20 cellular contexts compared by ENCODE assay signal in genomic region chr17:41725134-41725533, GRCh38. TPM values are rescaled to one million over a fixed set of nuclear protein-coding genes. Genes with fewer than 3 reads are reported as not detected.
DNase-seq lines count a peak whose midpoint lies in the region; TF ChIP-seq lines count a peak whose summit lies in the region.
"Had no signal": no experiment of that assay in that cellular context is flagged by ENCODE, and none has a peak within 500 bp of the region (broad histone marks: within the 10 kb centered on the region; RNA-seq: fewer than 3 reads in every experiment).

No MANE protein-coding gene starts in this region.

- no peak overlapping the region for H2BK12ac ChIP-seq in H9 (ENCODE audit: insufficient read length, low read depth, low read length)
- H2BK12ac ChIP-seq in neuronal stem cell (ENCODE audit: low read length), result no peak overlapping the region

- no peaks in the 10 kb centered on the region for H3K79me1 ChIP-seq in H9 (ENCODE audit: insufficient read depth, low read depth, low read length, poor library complexity, severe bottlenecking)
- H3K79me1 ChIP-seq in neuronal stem cell (ENCODE audit: low read depth, low read length), result no peaks in the 10 kb centered on the region

- H4K91ac ChIP-seq in H9 (ENCODE audit: insufficient read length, low read depth, low read length), result no peak overlapping the region
- H4K91ac ChIP-seq in neuronal stem cell (ENCODE audit: low read depth, low read length, poor library complexity), result no peak overlapping the region

- in situ Hi-C loops in brain microvascular endothelial cell (cut with HindIII; ENCODE audit: low pct_ligation_motif_present, low sequenced_read_pairs), result no loop called here

- no peaks in the 10 kb centered on the region for H3F3A ChIP-seq in neural progenitor cell (ENCODE audit: low read depth)

- peaks cover 0 to 2% of the 10 kb centered on the region in 2 experiments; a peak in 1 of 5 replicates for H3K9me3 Mint-ChIP-seq in H9
- no peaks in the 10 kb centered on the region for H3K9me3 Mint-ChIP-seq in neural progenitor cell

- no peak for TF ChIP-seq EP300 in ovary (IDR thresholded peaks at IDR 0.05)

- H3K4me2 ChIP-seq in H9 (ENCODE audit: insufficient read depth, insufficient read length, low read length) (no peak overlapping the region), osteoblast (ENCODE audit: insufficient read depth, low read length) (no peak overlapping the region), neural progenitor cell (no peak overlapping the region), neuronal stem cell (ENCODE audit: insufficient read depth, low read length, poor library complexity, severe bottlenecking) (no peak overlapping the region)

- H3K27ac ChIP-seq in H9 (ENCODE audit: insufficient read length, low read depth, low read length) (no peak overlapping the region), brain microvascular endothelial cell (no peak overlapping the region), osteoblast (ENCODE audit: low read depth, low read length) (no peak overlapping the region), neural progenitor cell (no peak overlapping the region), neuronal stem cell (replicated peaks; ENCODE audit: low read length) (no peak overlapping the region), ovary (no peak overlapping the region)
- H3K27ac ChIP-seq: 22Rv1 had no signal

- H4K5ac ChIP-seq in H9 (ENCODE audit: insufficient read length, low read depth, low read length), result no peak overlapping the region

- no peaks in the 10 kb centered on the region for H3K27me3 ChIP-seq in H9 (ENCODE audit: insufficient read depth, low read length)
- H3K27me3 ChIP-seq in brain microvascular endothelial cell (replicated peaks), result peaks cover under 1% of the 10 kb centered on the region
- no peaks in the 10 kb centered on the region for H3K27me3 ChIP-seq in osteoblast (ENCODE audit: insufficient read depth, low read length)
- no peaks in the 10 kb centered on the region for H3K27me3 ChIP-seq in neural progenitor cell
- no peaks in the 10 kb centered on the region for H3K27me3 ChIP-seq in neuronal stem cell (ENCODE audit: control insufficient read depth in 3 of 3, insufficient read depth in 3 of 3, low read depth in 1 of 3, low read length in 3 of 3)
- no peaks in the 10 kb centered on the region for H3K27me3 ChIP-seq in ovary

- no CpG with 5 or more reads among the region's 5 CpGs for WGBS in H9 (ENCODE audit: extremely low coverage, insufficient read length, low lambda C conversion rate)
- no CpG with 5 or more reads among the region's 5 CpGs for WGBS in neuronal stem cell (ENCODE audit: extremely low coverage in 2 of 2, insufficient read length in 2 of 2, insufficient replicate concordance in 1 of 2), 2 donors
- WGBS in ovary, 3 donors, result 74 to 90% (median 86%) methylated on average over 5 of the region's 5 CpGs

- H3K79me2 ChIP-seq in H9 (ENCODE audit: insufficient read depth, low read length), result no peaks in the 10 kb centered on the region
- H3K79me2 ChIP-seq in osteoblast (ENCODE audit: insufficient read depth, low read length), result no peaks in the 10 kb centered on the region
- no peaks in the 10 kb centered on the region for H3K79me2 ChIP-seq in neural progenitor cell (ENCODE audit: low read depth)

- TF ChIP-seq CTCF in H9 (conservative IDR thresholded peaks at IDR 0.05) (peak; percentile 21; the same call in 1 of the 3 replicates), brain microvascular endothelial cell (IDR thresholded peaks at IDR 0.05; ENCODE audit: low read depth, low read length, missing control alignments) (peak; percentile 7), osteoblast (IDR thresholded peaks at IDR 0.05; ENCODE audit: extremely low read depth, low read depth, low read length) (no peak), neural progenitor cell (IDR thresholded peaks at IDR 0.05) (no peak), ovary (IDR thresholded peaks at IDR 0.05) (no peak)

- no peak overlapping the region for H2AFZ ChIP-seq in H9 (ENCODE audit: low read length)
- H2AFZ ChIP-seq in osteoblast (ENCODE audit: low read length), result no peak overlapping the region
- no peak overlapping the region for H2AFZ ChIP-seq in neural progenitor cell (replicated peaks)
- H2AFZ ChIP-seq in neuronal stem cell (ENCODE audit: low read length), result no peak overlapping the region

- H3K27ac Mint-ChIP-seq in H9 (peak overlapping the region in 1 of 3 experiments; percentile 34; a peak in 1 of 7 replicates), neural progenitor cell (no peak overlapping the region)

- H3K9ac ChIP-seq in H9 (ENCODE audit: extremely low read depth, insufficient read length, low read length) (no peak overlapping the region), neural progenitor cell (no peak overlapping the region), neuronal stem cell (ENCODE audit: low read depth, low read length, poor library complexity) (no peak overlapping the region)

- H3K14ac ChIP-seq in H9 (ENCODE audit: insufficient read depth, low read length), result no peak overlapping the region
- no peak overlapping the region for H3K14ac ChIP-seq in neuronal stem cell (ENCODE audit: low read length)

- H3K56ac ChIP-seq in H9 (ENCODE audit: insufficient read length, low read depth, low read length), result no peak overlapping the region

- H4K20me1 ChIP-seq in H9 (ENCODE audit: control insufficient read depth, insufficient read depth, insufficient read length) (peaks cover 2% of the 10 kb centered on the region), osteoblast (ENCODE audit: insufficient read depth, low read length) (no peaks in the 10 kb centered on the region), neural progenitor cell (ENCODE audit: low read depth) (no peaks in the 10 kb centered on the region)

- no peak overlapping the region for H4K8ac ChIP-seq in H9 (replicated peaks; ENCODE audit: insufficient read length, low read depth, low read length)
- H4K8ac ChIP-seq in neuronal stem cell (ENCODE audit: low read depth, low read length), result no peak overlapping the region

- no peaks in the 10 kb centered on the region for H3K36me3 ChIP-seq in brain microvascular endothelial cell (replicated peaks)
- H3K36me3 ChIP-seq in osteoblast (ENCODE audit: insufficient read depth, low read length), result no peaks in the 10 kb centered on the region
- no peaks in the 10 kb centered on the region for H3K36me3 ChIP-seq in neural progenitor cell
- no peaks in the 10 kb centered on the region for H3K36me3 ChIP-seq in neuronal stem cell (replicated peaks in 1 of 2; ENCODE audit: control insufficient read depth in 2 of 2, insufficient read depth in 2 of 2, low read length in 2 of 2)
- no peaks in the 10 kb centered on the region for H3K36me3 ChIP-seq in ovary
- H3K36me3 ChIP-seq: BE2C, MG63 had no signal

- intact Hi-C loops in ovary (cut with DNase I), result no loop called here

- H3K4ac ChIP-seq in H9 (ENCODE audit: low read depth, low read length) (no peak overlapping the region), neuronal stem cell (ENCODE audit: low read length) (no peak overlapping the region)

- H3K4me1 Mint-ChIP-seq in H9 (peaks cover 6 to 14% of the 10 kb centered on the region in 2 experiments), neural progenitor cell (peaks cover 14% of the 10 kb centered on the region)

- H2BK20ac ChIP-seq in H9 (ENCODE audit: low read depth, low read length, poor library complexity, severe bottlenecking), result no peak overlapping the region

- H3K27me3 Mint-ChIP-seq in H9 (ENCODE audit: low read depth) (peaks cover 14% of the 10 kb centered on the region), neural progenitor cell (ENCODE audit: insufficient read depth, low read depth) (peaks cover 5% of the 10 kb centered on the region)

- H3K23me2 ChIP-seq in H9 (ENCODE audit: insufficient read length, low read depth, low read length, poor library complexity, severe bottlenecking), result no peaks in the 10 kb centered on the region

- peak; percentile 28 to 55 for DNase-seq in NCI-H526 (lab: John Stamatoyannopoulos, UW)
- no peak for DNase-seq in NCI-H526 treated with DMSO at 0.1 percent for 48 hours (lab: John Stamatoyannopoulos, UW)
- no peak for DNase-seq in H9
- DNase-seq in brain microvascular endothelial cell, result no peak
- DNase-seq in osteoblast (ENCODE audit: insufficient read length, low spot score, missing footprints), result peak; percentile 58
- no peak for DNase-seq in neural progenitor cell (ENCODE audit: low spot score)
- DNase-seq in neuronal stem cell (ENCODE audit: low spot score), result no peak
- no peak for DNase-seq in ovary
- DNase-seq: ACHN, BE2C, DND-41, KBM-7, MG63, NCI-H1105 treated with DMSO at 0.1 percent for 48 hours, NCI-H1930, NCI-H2107, NCI-H82 had no signal

- H2BK5ac ChIP-seq in H9 (ENCODE audit: insufficient read length, low read length), result no peak overlapping the region
- H2BK5ac ChIP-seq in neuronal stem cell (ENCODE audit: low read length), result no peak overlapping the region

- TF ChIP-seq POLR2A in ovary (IDR thresholded peaks at IDR 0.05), result no peak

- H3K18ac ChIP-seq in H9 (ENCODE audit: insufficient read length, low read depth, low read length) (no peak overlapping the region), neuronal stem cell (ENCODE audit: low read length) (no peak overlapping the region)

- H3K36me3 Mint-ChIP-seq in H9 (ENCODE audit: insufficient read depth in 1 of 3, low read depth in 3 of 3) (no peaks in the 10 kb centered on the region; a peak in 2 of 7 replicates), neural progenitor cell (no peaks in the 10 kb centered on the region)

- H3K4me3 ChIP-seq in brain microvascular endothelial cell (ENCODE audit: low read depth, low read length) (no peak overlapping the region), osteoblast (ENCODE audit: insufficient read depth, low read length) (no peak overlapping the region), neural progenitor cell (no peak overlapping the region), neuronal stem cell (ENCODE audit: low read length in 2 of 2) (no peak overlapping the region), ovary (no peak overlapping the region)
- H3K4me3 ChIP-seq: MG63 had no signal

- no peak overlapping the region for H2BK15ac ChIP-seq in H9 (ENCODE audit: low read depth, low read length)
- H2BK15ac ChIP-seq in neuronal stem cell (ENCODE audit: low read length), result no peak overlapping the region

- H2BK120ac ChIP-seq in H9 (ENCODE audit: low read depth, low read length, poor library complexity, severe bottlenecking), result no peak overlapping the region
- H2BK120ac ChIP-seq in neuronal stem cell (ENCODE audit: low read depth, low read length), result no peak overlapping the region

- peak overlapping the region in 1 of 2 experiments; percentile 35; a peak in 2 of 5 replicates for H3K4me3 Mint-ChIP-seq in H9
- H3K4me3 Mint-ChIP-seq in neural progenitor cell, result no peak overlapping the region

- H3T11ph ChIP-seq in H9 (ENCODE audit: low read length), result no peak overlapping the region

- H3K4me1 ChIP-seq in H9 (ENCODE audit: insufficient read depth, low read length) (no peaks in the 10 kb centered on the region), osteoblast (ENCODE audit: insufficient read depth, low read length) (no peaks in the 10 kb centered on the region), neural progenitor cell (no peaks in the 10 kb centered on the region), neuronal stem cell (ENCODE audit: control insufficient read depth in 2 of 2, insufficient read depth in 1 of 2, low read depth in 1 of 2, low read length in 2 of 2) (no peaks in the 10 kb centered on the region), ovary (ENCODE audit: insufficient read depth) (no peaks in the 10 kb centered on the region)
- H3K4me1 ChIP-seq: BE2C had no signal

- H2AK5ac ChIP-seq in H9 (ENCODE audit: insufficient read length, low read length) (no peak overlapping the region), neuronal stem cell (ENCODE audit: low read depth, low read length) (no peak overlapping the region)

- H3K23ac ChIP-seq in H9 (ENCODE audit: insufficient read length, low read depth, low read length) (no peak overlapping the region), neuronal stem cell (ENCODE audit: low read depth, low read length, poor library complexity) (no peak overlapping the region)

- H3K9me3 ChIP-seq in H9 (ENCODE audit: control insufficient read depth, low read depth, low read length) (no peaks in the 10 kb centered on the region), osteoblast (ENCODE audit: low read depth, low read length) (no peaks in the 10 kb centered on the region), neural progenitor cell (ENCODE audit: low read depth) (no peaks in the 10 kb centered on the region), neuronal stem cell (replicated peaks in 1 of 2; ENCODE audit: control insufficient read depth in 2 of 2, insufficient read depth in 1 of 2, low read depth in 1 of 2, low read length in 2 of 2) (no peaks in the 10 kb centered on the region), ovary (no peaks in the 10 kb centered on the region)
- H3K9me3 ChIP-seq: BE2C, MG63 had no signal

RNA-seq across cellular contexts. Expression of gene HAP1, which starts 9.3 kb away (rescaled TPM):
- total RNA-seq in H9 (2021) (2.2 and 2.5 TPM in 2 replicates), osteoblast (under 0.01 TPM in 1 of 2 replicates, not detected in the other), neural progenitor cell (ENCODE audit: low replicate concordance) (0.45 and 1.7 TPM in 2 replicates), ovary (1 to 10 TPM in 2 of 7 donors, under 1 TPM in 5; 0.12 to 1.5 (median 0.56) TPM)
- 1.5 TPM for polyA plus RNA-seq in neuronal stem cell (2013, experiment 1 of 2)
- 1.5 TPM for polyA plus RNA-seq in neuronal stem cell (2013, experiment 2 of 2)
- polyA plus RNA-seq in ovary, result under 1 TPM; 0.17 to 0.85 TPM

RNA-seq across cellular contexts. Expression of gene GAST, which starts 13.0 kb away (rescaled TPM):
- total RNA-seq in H9 (2021) (not detected in 2 replicates), osteoblast (not detected in 2 replicates), neural progenitor cell (ENCODE audit: low replicate concordance) (not detected in 2 replicates), ovary (not detected)
- polyA plus RNA-seq in neuronal stem cell (2013, experiment 1 of 2), result not detected
- not detected for polyA plus RNA-seq in neuronal stem cell (2013, experiment 2 of 2)
- not detected for polyA plus RNA-seq in ovary
- total RNA-seq: H4, HT1080 had no signal

RNA-seq across cellular contexts. Expression of gene EIF1, which starts 36.4 kb away (rescaled TPM):
- total RNA-seq in H9 (2021) (651 and 652 TPM in 2 replicates), osteoblast (94.5 and 101 TPM in 2 replicates), neural progenitor cell (ENCODE audit: low replicate concordance) (60.7 and 91.4 TPM in 2 replicates), ovary (1,000 to 10,000 TPM in 1 of 7 donors, 100 to 1,000 TPM in 6; 270 to 1,292 (median 813) TPM)
- 353 TPM for polyA plus RNA-seq in neuronal stem cell (2013, experiment 1 of 2)
- polyA plus RNA-seq in neuronal stem cell (2013, experiment 2 of 2), result 340 TPM
- 1,000 to 10,000 TPM in 1 of 2 donors, 100 to 1,000 TPM in 1; 641 to 1,340 TPM for polyA plus RNA-seq in ovary

Comparison
In these comparisons a context has a peak if more than half of its experiments do, and no peak if none do; other contexts are left out.
1. DNase-seq: peak in NCI-H526 (2 of 2) and osteoblast (single experiment); none in NCI-H526 treated with DMSO at 0.1 percent for 48 hours (single experiment), H9 (single experiment), brain microvascular endothelial cell (single experiment), neural progenitor cell (single experiment), neuronal stem cell (single experiment) and ovary (0 of 5).
2. CTCF ChIP-seq: peak in H9 (single experiment) and brain microvascular endothelial cell (single experiment); none in osteoblast (single experiment), neural progenitor cell (single experiment) and ovary (0 of 3).